In the genomic region with DNA sequence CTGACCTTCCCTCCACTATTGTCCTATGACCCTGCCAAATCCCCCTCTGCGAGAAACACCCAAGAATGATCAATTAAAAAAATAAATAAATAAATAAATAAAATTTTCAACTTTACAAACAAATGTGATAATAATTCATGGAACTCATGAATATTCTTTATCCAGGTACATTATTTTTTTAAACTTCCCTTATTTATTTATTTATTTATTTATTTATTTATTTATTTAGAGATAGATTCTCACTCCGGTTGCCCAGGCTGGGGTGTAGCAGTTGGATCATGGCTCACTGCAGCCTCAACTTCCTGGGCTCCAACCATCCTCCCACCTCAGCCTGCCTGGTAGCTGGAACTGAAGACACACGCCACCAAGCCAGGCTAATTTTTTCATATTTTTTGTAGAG, we compare ENCODE assay signal across 5 cellular contexts. TPM values are rescaled to one million over a fixed set of nuclear protein-coding genes. Genes with fewer than 3 reads are reported as not detected.
"Had no signal": no experiment of that assay in that cellular context is flagged by ENCODE, and none has a peak within 500 bp of the region (broad histone marks: within the 10 kb centered on the region; RNA-seq: fewer than 3 reads in every experiment).

No MANE protein-coding gene starts in this region.

RNA-seq across cellular contexts. Expression of a gene that starts 2.2 kb away (rescaled TPM):
- polyA plus RNA-seq: immature natural killer cell; keratinocyte; liver; mammary epithelial cell; naive thymus-derived CD4-positive, alpha-beta T cell had no signal
